Comparison of ENCODE assay signal across 19 cellular contexts in genomic region chr3:180295811-180296210, GRCh38.
"Had no signal": no experiment of that assay in that cellular context is flagged by ENCODE, and none has a peak within 500 bp of the region (broad histone marks: within the 10 kb centered on the region; RNA-seq: fewer than 3 reads in every experiment).

No MANE protein-coding gene starts in this region.

- H3K36me3 ChIP-seq: adrenal gland, right lobe of liver had no signal

- ATAC-seq: activated T-helper 17 cell treated with anti-CD3 and anti-CD28 coated beads, Interleukin-2, amount 50 U/mL, for 72 hours; effector memory CD8-positive, alpha-beta T cell; natural killer cell treated with Interleukin-12 subunit alpha and Interleukin-12 subunit beta and Interleukin-15 and Interleukin-18, amount 100 ng/mL, for 72 hours; psoas muscle; right lobe of liver; stimulated activated naive B cell treated with anti-CD40 and anti-IgM and Interleukin-4, amounts not matched to agents 10 μg/mL and 1 μg/mL and 100 μg/mL, for 72 hours had no signal

- H3K36me3 Mint-ChIP-seq: immature natural killer cell; natural killer cell treated with Interleukin-12 subunit alpha and Interleukin-12 subunit beta and Interleukin-15 and Interleukin-18, amount 100 ng/mL, for 72 hours; stimulated activated naive B cell treated with anti-CD40 and anti-IgM and Interleukin-4, amounts not matched to agents 10 μg/mL and 1 μg/mL and 100 μg/mL, for 72 hours had no signal

- H3K9me3 Mint-ChIP-seq: activated B cell treated with CpG ODN at 0.5 μM for 24 hours; effector memory CD8-positive, alpha-beta T cell; T-helper 1 cell treated with Interleukin-12 subunit alpha and Interleukin-12 subunit beta and Interleukin-4 antibody, amounts not matched to agents 30 μg/mL and 1 μg/mL, for 36 hours had no signal

- DNase-seq: activated B cell treated with CpG ODN at 0.5 μM for 24 hours; activated CD4-positive, alpha-beta T cell treated with anti-CD3 and anti-CD28 coated beads, Interleukin-2, amount 50 U/mL, for 1 hour; activated naive CD4-positive, alpha-beta T cell treated with anti-CD3 and anti-CD28 coated beads for 36 hours; activated T-cell treated with anti-CD3 and anti-CD28 coated beads for 4 hours; adrenal gland; central memory CD4-positive, alpha-beta T cell; cortex of kidney; effector memory CD8-positive, alpha-beta T cell; erythroblast; immature natural killer cell; nucleus accumbens; psoas muscle; right lobe of liver; stimulated activated CD4-positive, alpha-beta T cell treated with anti-CD3 and anti-CD28 coated beads, Interleukin-2, amount 100 ng/mL, for 24 hours; stimulated activated naive B cell treated with anti-CD40 and anti-IgM and Interleukin-4, amounts not matched to agents 10 μg/mL and 1 μg/mL and 100 μg/mL, for 72 hours; substantia nigra had no signal

- H3K9me3 ChIP-seq: adrenal gland, psoas muscle, right lobe of liver had no signal

- H3K27ac Mint-ChIP-seq: activated B cell treated with CpG ODN at 0.5 μM for 24 hours; activated naive CD4-positive, alpha-beta T cell treated with anti-CD3 and anti-CD28 coated beads for 36 hours; activated T-helper 17 cell treated with anti-CD3 and anti-CD28 coated beads, Interleukin-2, amount 50 U/mL, for 72 hours; effector memory CD8-positive, alpha-beta T cell; immature natural killer cell; natural killer cell treated with Interleukin-12 subunit alpha and Interleukin-12 subunit beta and Interleukin-15 and Interleukin-18, amount 100 ng/mL, for 72 hours; stimulated activated naive B cell treated with anti-CD40 and anti-IgM and Interleukin-4, amounts not matched to agents 10 μg/mL and 1 μg/mL and 100 μg/mL, for 72 hours; T-helper 1 cell treated with Interleukin-12 subunit alpha and Interleukin-12 subunit beta and Interleukin-4 antibody, amounts not matched to agents 30 μg/mL and 1 μg/mL, for 36 hours had no signal

- H3K27ac ChIP-seq: adrenal gland, psoas muscle, right lobe of liver had no signal

- H3K4me3 ChIP-seq: adrenal gland, psoas muscle, right lobe of liver had no signal

- H3K4me1 ChIP-seq: adrenal gland, psoas muscle, right lobe of liver had no signal

- H3K27me3 ChIP-seq: adrenal gland, right lobe of liver had no signal
